8 cellular contexts compared by ENCODE assay signal in the genomic region with DNA sequence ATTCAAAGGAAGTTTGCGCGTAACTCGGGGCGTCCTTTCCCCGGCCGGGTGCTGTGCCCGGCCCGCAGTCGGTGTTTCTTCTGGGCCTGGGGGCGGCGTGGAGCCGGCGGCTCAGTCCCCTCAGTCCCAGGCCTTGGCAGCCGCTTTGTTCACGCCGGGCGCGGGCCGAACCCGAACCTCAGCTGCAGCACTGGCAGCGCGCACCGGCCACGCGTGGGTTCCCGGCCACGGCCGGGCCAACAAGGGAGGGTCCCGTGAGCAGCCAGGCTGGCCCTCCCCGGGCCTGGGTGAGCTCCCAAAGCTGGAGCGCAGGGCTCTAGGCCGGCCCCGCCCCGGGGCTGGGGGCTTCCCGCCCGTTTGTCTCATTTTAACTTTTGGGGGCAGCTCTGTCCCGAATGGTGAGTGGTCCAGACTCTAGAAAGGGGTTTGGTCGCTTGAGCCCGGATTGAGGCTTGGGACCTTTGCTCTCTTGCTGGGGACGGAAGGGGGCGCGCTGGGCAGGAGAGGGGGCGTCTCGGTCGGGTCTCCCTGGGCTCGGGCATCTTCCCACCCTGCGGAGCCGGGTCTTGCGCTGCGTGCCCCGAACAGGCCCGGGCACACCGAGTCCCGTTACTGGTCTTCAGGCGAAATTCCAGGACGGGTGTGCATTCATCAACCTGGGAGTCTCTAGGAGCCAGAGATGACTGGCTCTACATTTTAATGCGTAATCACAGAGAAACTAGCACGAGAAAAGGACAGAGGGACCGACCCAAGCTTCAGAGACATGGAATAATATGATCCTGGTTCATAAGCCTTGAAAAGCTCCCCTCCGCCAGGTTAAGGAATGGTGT.
DNase-seq lines count a peak whose midpoint lies in the region; ATAC-seq and TF ChIP-seq lines count a peak whose summit lies in the region.

No MANE protein-coding gene starts in this region.

- H3K4me3 ChIP-seq in adipocyte (ENCODE audit: low read length) (peak overlapping the region; percentile 91), right cardiac atrium (ENCODE audit: low read length) (peak overlapping the region; percentile 68)

- 4% methylated on average over 60 of the region's 60 CpGs for WGBS in right cardiac atrium

- H3K4me1 ChIP-seq in adipocyte (ENCODE audit: control insufficient read depth, insufficient read depth, low read length), result peaks cover 11% of the 10 kb centered on the region
- peaks cover 2% of the 10 kb centered on the region for H3K4me1 ChIP-seq in right cardiac atrium (ENCODE audit: control insufficient read depth, insufficient read depth, low read length)

- no peaks in the 10 kb centered on the region for H3K9me3 ChIP-seq in adipocyte (ENCODE audit: control insufficient read depth, low read length)
- H3K9me3 ChIP-seq in right cardiac atrium (ENCODE audit: control insufficient read depth, low read length), result no peaks in the 10 kb centered on the region

- peaks cover 6% of the 10 kb centered on the region for H3K36me3 Mint-ChIP-seq in progenitor cell of endocrine pancreas (ENCODE audit: insufficient read depth)

- peaks cover 7% of the 10 kb centered on the region for H3K4me1 Mint-ChIP-seq in progenitor cell of endocrine pancreas (ENCODE audit: low read depth)

- H3K9me3 Mint-ChIP-seq in progenitor cell of endocrine pancreas (ENCODE audit: low read depth), result no peaks in the 10 kb centered on the region

- H3K4me3 Mint-ChIP-seq in progenitor cell of endocrine pancreas (ENCODE audit: low read depth), result peak overlapping the region; percentile 89

- peak; percentile 41 for TF ChIP-seq CTCF in progenitor cell of endocrine pancreas (IDR thresholded peaks at IDR 0.05; ENCODE audit: unreplicated experiment)

- H3K27me3 ChIP-seq in adipocyte (replicated peaks; ENCODE audit: control insufficient read depth, insufficient read depth, low read length) (no peaks in the 10 kb centered on the region), right cardiac atrium (ENCODE audit: control insufficient read depth, insufficient read depth) (no peaks in the 10 kb centered on the region)

- H3K27me3 Mint-ChIP-seq in progenitor cell of endocrine pancreas, result peaks cover 15% of the 10 kb centered on the region

- H3K27ac ChIP-seq in right cardiac atrium (ENCODE audit: low read length), result peak overlapping the region; percentile 87

- DNase-seq in C1 segment of cervical spinal cord (lab: John Stamatoyannopoulos, UW), result peak in 12 of 14 donors; percentile 4 to 68 (median 34)
- DNase-seq in adipocyte (ENCODE audit: low read depth), result peak; percentile 62
- DNase-seq in right cardiac atrium, result peak; percentile 43 to 82 (median 80)
- peak; percentile 44 for DNase-seq in progenitor cell of endocrine pancreas (ENCODE audit: low spot score, unreplicated experiment)
- no peak for DNase-seq in NCI-H1092 (lab: John Stamatoyannopoulos, UW)
- no peak for DNase-seq in occipital lobe (lab: John Stamatoyannopoulos, UW)

- H3K36me3 ChIP-seq in adipocyte (ENCODE audit: control insufficient read depth, insufficient read depth, low read length, severe bottlenecking), result peaks cover 9% of the 10 kb centered on the region

- H3K27ac Mint-ChIP-seq in progenitor cell of endocrine pancreas, result peak overlapping the region; percentile 97

- ATAC-seq in HG03432 (IDR thresholded peaks at IDR 0.05; ENCODE audit: unreplicated experiment) (peak; percentile 9), right cardiac atrium (peak; percentile 49 to 52), HG03175 (IDR thresholded peaks at IDR 0.05; ENCODE audit: unreplicated experiment) (no peak)

- intact Hi-C loops in right cardiac atrium (cut with DNase I), result loop anchor here in 2 of 4 donors (10.0 kb wide), 2 partner anchors 82 to 118 kb away; no protein-coding TSS in a partner anchor

- peak overlapping the region; percentile 93 for H3K9ac ChIP-seq in adipocyte (ENCODE audit: low read length)

Comparison
In these comparisons a context has a peak if more than half of its experiments do, and no peak if none do; other contexts are left out.
1. DNase-seq: peak in C1 segment of cervical spinal cord (12 of 14), adipocyte (single experiment), right cardiac atrium (3 of 3) and progenitor cell of endocrine pancreas (single experiment); none in NCI-H1092 (single experiment) and occipital lobe (single experiment).